Comparison of ENCODE assay signal across 8 cellular contexts in the genomic region with DNA sequence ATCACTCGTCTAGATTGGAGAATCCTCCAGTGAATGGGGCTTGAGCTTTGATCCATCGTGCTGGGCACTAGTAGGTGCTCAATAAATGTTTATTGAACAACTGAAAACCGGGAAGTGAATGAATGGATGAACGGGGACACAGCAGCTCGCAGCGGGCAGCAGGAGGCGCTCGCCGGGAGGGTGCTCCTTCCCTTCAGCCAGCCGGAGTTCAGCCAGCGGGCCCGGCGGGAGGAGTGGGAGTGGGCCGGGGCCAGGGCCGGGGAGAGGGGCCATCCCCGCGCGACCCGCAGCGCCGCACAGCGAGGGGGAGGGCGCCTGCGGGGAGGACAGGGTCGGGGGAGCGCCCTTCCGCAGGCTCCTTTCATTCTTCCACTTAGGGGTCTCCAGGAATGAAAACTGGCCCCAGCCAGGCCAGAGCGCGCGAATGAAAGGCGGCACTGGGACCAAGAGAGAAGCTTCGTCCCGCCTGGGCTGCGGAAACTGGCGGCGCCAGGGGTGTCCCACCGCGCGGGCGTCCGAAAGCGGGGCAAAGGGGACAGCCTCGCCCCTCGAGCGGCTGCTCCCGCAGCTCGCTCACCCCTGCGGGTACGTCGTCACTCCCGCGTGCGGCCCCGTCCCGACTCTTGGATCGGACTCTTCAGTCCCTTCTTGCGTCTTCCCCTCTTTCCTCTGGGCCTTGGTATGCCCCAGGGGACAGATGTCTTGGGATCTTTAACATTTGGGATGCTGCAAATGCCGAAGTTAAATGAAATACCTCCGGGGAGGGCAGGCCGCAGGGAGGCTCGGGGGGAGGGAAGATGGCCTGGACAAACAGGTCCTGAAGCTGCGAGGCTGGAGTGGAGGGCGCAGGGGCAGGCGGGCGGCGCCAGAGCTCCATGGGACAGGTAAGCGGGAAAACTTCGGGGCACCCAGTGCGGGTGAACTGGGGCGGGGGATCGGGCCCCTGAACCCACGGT. TPM values are rescaled to one million over a fixed set of nuclear protein-coding genes. Genes with fewer than 3 reads are reported as not detected.
A peak's percentile ranks its signal among the peaks of the same experiment; 100 is the strongest.
DNase-seq lines count a peak whose midpoint lies in the region; ATAC-seq and TF ChIP-seq lines count a peak whose summit lies in the region.

No MANE protein-coding gene starts in this region.

- TF ChIP-seq POLR2A in lower leg skin (IDR thresholded peaks at IDR 0.05), result no peak

- intact Hi-C loops in lower leg skin (cut with DNase I; ENCODE audit: low total_unique reads), result loop anchor here (10.0 kb wide), 1 partner anchor 154 kb away; no protein-coding TSS in a partner anchor

- H3K9me2 ChIP-seq in MM.1S (replicated peaks; ENCODE audit: insufficient read depth, low read length), result no peaks in the 10 kb centered on the region

- no peaks in the 10 kb centered on the region for H3K9me3 ChIP-seq in MM.1S (replicated peaks; ENCODE audit: insufficient read depth, low read length)
- H3K9me3 ChIP-seq in right atrium auricular region, result no peaks in the 10 kb centered on the region

- peaks cover 49% of the 10 kb centered on the region for H3F3A ChIP-seq in MM.1S (ENCODE audit: insufficient read depth, low read length)

- peaks cover 62% of the 10 kb centered on the region for H3K79me2 ChIP-seq in MM.1S (ENCODE audit: low read length)

- DNase-seq in 8988T (peak; percentile 72), G401 (ENCODE audit: low spot score) (peak; percentile 34), MM.1S (peak; percentile 82), right atrium auricular region (ENCODE audit: low spot score) (no peak), retinal pigment epithelial cell (ENCODE audit: low read depth) (no peak), lower leg skin (ENCODE audit: low spot score in 2 of 2) (no peak)

- H3K27ac ChIP-seq in MM.1S (ENCODE audit: low read length), result peak overlapping the region; percentile 84
- no peak overlapping the region for H3K27ac ChIP-seq in right atrium auricular region

- H3K4me1 Mint-ChIP-seq in activated naive CD8-positive, alpha-beta T cell (ENCODE audit: low read depth), result peaks cover 41% of the 10 kb centered on the region

- no peaks in the 10 kb centered on the region for H3K36me3 Mint-ChIP-seq in activated naive CD8-positive, alpha-beta T cell

- H3K27me3 ChIP-seq in MM.1S (replicated peaks; ENCODE audit: insufficient read depth, low read length) (no peaks in the 10 kb centered on the region), right atrium auricular region (peaks cover 0 to 8% of the 10 kb centered on the region in 2 donors)

- no peak for ATAC-seq in HG02970 (IDR thresholded peaks at IDR 0.05; ENCODE audit: low FRiP score, unreplicated experiment)

- H3K27me3 Mint-ChIP-seq in activated naive CD8-positive, alpha-beta T cell, result peaks cover 4% of the 10 kb centered on the region

- no peaks in the 10 kb centered on the region for H3K9me3 Mint-ChIP-seq in activated naive CD8-positive, alpha-beta T cell (ENCODE audit: low read depth)

- no peaks in the 10 kb centered on the region for H3K36me3 ChIP-seq in MM.1S (replicated peaks; ENCODE audit: insufficient read depth, low read length)
- H3K36me3 ChIP-seq in right atrium auricular region, result no peaks in the 10 kb centered on the region

- in situ Hi-C loops in G401 (cut with HindIII; ENCODE audit: low sequenced_read_pairs), result no loop called here

- H3K4me3 ChIP-seq in MM.1S (ENCODE audit: low read length), result peak overlapping the region; percentile 79
- H3K4me3 ChIP-seq in right atrium auricular region, result peak overlapping the region; percentile 17 to 52
- H3K4me3 ChIP-seq in retinal pigment epithelial cell (ENCODE audit: low read length), result peak overlapping the region; percentile 63
- no peak overlapping the region for H3K4me3 ChIP-seq in lower leg skin (ENCODE audit: low read depth, poor library complexity, severe bottlenecking)

- H4K20me1 ChIP-seq in MM.1S (ENCODE audit: insufficient read depth, low read length), result no peaks in the 10 kb centered on the region

- 4 to 5% methylated on average over 61 to 72 of the region's 72 CpGs for WGBS in lower leg skin, 2 donors

- H3K4me2 ChIP-seq in MM.1S (ENCODE audit: low read depth, low read length), result peak overlapping the region; percentile 83

- H3K27ac Mint-ChIP-seq in activated naive CD8-positive, alpha-beta T cell, result no peak overlapping the region

- H3K4me1 ChIP-seq in MM.1S (ENCODE audit: low read length), result peaks cover 62% of the 10 kb centered on the region
- H3K4me1 ChIP-seq in right atrium auricular region, result peaks cover 0 to 15% of the 10 kb centered on the region in 2 donors

- peak overlapping the region; percentile 75 for H3K4me3 Mint-ChIP-seq in activated naive CD8-positive, alpha-beta T cell

- H3K9ac ChIP-seq in MM.1S (ENCODE audit: low read length), result peak overlapping the region; percentile 97

- H2AFZ ChIP-seq in MM.1S (ENCODE audit: low read length), result peak overlapping the region; percentile 69

- peak; percentile 93 for TF ChIP-seq CTCF in MM.1S (IDR thresholded peaks at IDR 0.05; ENCODE audit: low read length)
- peak in 1 of 2 donors; percentile 40 for TF ChIP-seq CTCF in right atrium auricular region (IDR thresholded peaks at IDR 0.05)
- TF ChIP-seq CTCF in retinal pigment epithelial cell (conservative IDR thresholded peaks at IDR 0.05; ENCODE audit: low read depth, low read length), result peak; percentile 69
- no peak for TF ChIP-seq CTCF in lower leg skin (IDR thresholded peaks at IDR 0.05)

RNA-seq across cellular contexts. Expression of a gene that starts 3.6 kb away (rescaled TPM):
- total RNA-seq in G401 (2014; rRNA removed; shearing (Covaris generic)), result 39.3 and 54.7 TPM in 2 replicates
- total RNA-seq in right atrium auricular region, result not detected
- 100 to 1,000 TPM; 108 to 176 (median 145) TPM for total RNA-seq in lower leg skin

RNA-seq across cellular contexts. Expression of a gene that starts 18.3 kb away (rescaled TPM):
- total RNA-seq in G401 (2014; rRNA removed; shearing (Covaris generic)), result not detected in 2 replicates
- total RNA-seq in right atrium auricular region (not detected), lower leg skin (not detected)

Comparison
In these comparisons a context has a peak if more than half of its experiments do, and no peak if none do; other contexts are left out.
1. DNase-seq: peak in 8988T (single experiment), G401 (single experiment) and MM.1S (single experiment); none in right atrium auricular region (single experiment), retinal pigment epithelial cell (single experiment) and lower leg skin (0 of 2).
2. CTCF ChIP-seq: peak in MM.1S (single experiment) and retinal pigment epithelial cell (single experiment); none in lower leg skin (0 of 3).
3. RNA of a gene that starts 3.6 kb away (total RNA-seq): 108 to 176 TPM in lower leg skin and 39.3 to 54.7 TPM in G401; not detected in right atrium auricular region; every median in the first group is over 10 times any median in the second.